Comparison of ENCODE assay signal across 29 cellular contexts in the genomic region with DNA sequence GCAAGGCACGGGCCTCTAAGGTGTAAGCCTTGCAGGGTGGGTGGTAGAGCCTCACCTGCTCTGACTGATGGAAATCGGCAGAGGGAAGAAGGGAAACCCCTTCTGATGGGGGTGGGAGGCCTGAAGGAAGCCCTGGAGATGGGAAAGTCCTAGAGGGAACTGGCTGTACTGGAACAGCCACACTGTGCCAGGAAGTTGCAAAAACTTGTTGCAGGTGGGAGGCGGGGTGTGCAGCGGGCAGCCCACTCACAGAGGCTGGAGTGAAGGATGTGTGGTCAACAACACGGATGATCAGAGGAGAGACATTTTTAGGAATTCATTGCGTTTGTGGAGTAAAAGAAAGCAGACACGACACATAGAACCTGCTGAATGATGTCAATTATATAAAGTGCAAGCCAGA.
A peak's percentile ranks its signal among the peaks of the same experiment; 100 is the strongest.
DNase-seq lines count a peak whose midpoint lies in the region; ATAC-seq and TF ChIP-seq lines count a peak whose summit lies in the region.
"Had no signal": no experiment of that assay in that cellular context is flagged by ENCODE, and none has a peak within 500 bp of the region (broad histone marks: within the 10 kb centered on the region; RNA-seq: fewer than 3 reads in every experiment).

No MANE protein-coding gene starts in this region.

- DNase-seq in PC-3 (no peak), astrocyte of the hippocampus (ENCODE audit: low read depth, low spot score) (peak; percentile 34), fibroblast of mammary gland (ENCODE audit: low read depth) (peak; percentile 95), left lung (no peak)
- no peak for DNase-seq in stimulated activated naive B cell treated with anti-CD40 and anti-IgM and Interleukin-4, amounts not matched to agents 10 μg/mL and 1 μg/mL and 100 μg/mL, for 72 hours
- no peak for DNase-seq in effector memory CD4-positive, alpha-beta T cell
- DNase-seq: activated CD4-positive, alpha-beta T cell treated with anti-CD3 and anti-CD28 coated beads, Interleukin-2, amount 50 U/mL, for 1 hour; activated effector memory CD4-positive, alpha-beta T cell treated with Interleukin-2 at 50 U/mL for 16 hours; activated T-cell treated with anti-CD3 and anti-CD28 coated beads, Interleukin-2, amount 50 U/mL, for 1 hour; cerebellar nuclear complex; COR-L47; HFFc6; left ventricle myocardium inferior; NCI-H1092; NCI-H1694; NCI-H446; NCI-H774; posterior cingulate gyrus; right cardiac atrium; SJCRH30; spleen; stimulated activated CD4-positive, alpha-beta T cell treated with anti-CD3 and anti-CD28 coated beads, Interleukin-2, amount 100 ng/mL, for 24 hours; T1000; uterus had no signal

- no peaks in the 10 kb centered on the region for H3K79me2 ChIP-seq in PC-3 (ENCODE audit: low read length)

- no peaks in the 10 kb centered on the region for H3K36me3 ChIP-seq in PC-3 (ENCODE audit: low read depth, low read length)
- no peaks in the 10 kb centered on the region for H3K36me3 ChIP-seq in effector memory CD4-positive, alpha-beta T cell (ENCODE audit: control insufficient read depth, insufficient read depth, low read length)
- no peaks in the 10 kb centered on the region for H3K36me3 ChIP-seq in left lung
- H3K36me3 ChIP-seq: left ventricle myocardium inferior, neutrophil, SJCRH30, spleen, thoracic aorta, uterus had no signal

- BruUV-seq in PC-3 (replicated peaks; lab: Mats Ljungman, UMichigan), result no TSS peak

- peaks cover 37% of the 10 kb centered on the region for H3K4me1 ChIP-seq in PC-3 (ENCODE audit: insufficient read depth, low read length)
- H3K4me1 ChIP-seq in effector memory CD4-positive, alpha-beta T cell (ENCODE audit: control insufficient read depth, insufficient read depth, low read length, poor library complexity, severe bottlenecking), result no peaks in the 10 kb centered on the region
- no peaks in the 10 kb centered on the region for H3K4me1 ChIP-seq in left lung
- H3K4me1 ChIP-seq: left ventricle myocardium inferior, SJCRH30, spleen, uterus had no signal

- peaks cover 0 to 2% of the 10 kb centered on the region in 2 donors for H3K36me3 Mint-ChIP-seq in stimulated activated naive B cell treated with anti-CD40 and anti-IgM and Interleukin-4, amounts not matched to agents 10 μg/mL and 1 μg/mL and 100 μg/mL, for 72 hours
- H3K36me3 Mint-ChIP-seq: activated naive CD8-positive, alpha-beta T cell had no signal

- no peak for TF ChIP-seq CTCF in PC-3 (conservative IDR thresholded peaks at IDR 0.05; ENCODE audit: low read depth, low read length)
- no peak for TF ChIP-seq CTCF in fibroblast of mammary gland (conservative IDR thresholded peaks at IDR 0.05; ENCODE audit: control insufficient read depth, insufficient read depth, low read depth, low read length)
- no peak for TF ChIP-seq CTCF in left lung (IDR thresholded peaks at IDR 0.05)

- H2AFZ ChIP-seq in PC-3 (ENCODE audit: low read length), result no peak overlapping the region

- no peak overlapping the region; the same call in 1 of the 2 replicates for H3K9ac ChIP-seq in PC-3 (ENCODE audit: low read length)

- H3K4me3 ChIP-seq in PC-3 (ENCODE audit: low read length), result no peak overlapping the region
- no peak overlapping the region for H3K4me3 ChIP-seq in fibroblast of mammary gland (ENCODE audit: control insufficient read depth, low read depth, low read length)
- no peak overlapping the region for H3K4me3 ChIP-seq in effector memory CD4-positive, alpha-beta T cell (ENCODE audit: insufficient read depth, low read depth, low read length, poor library complexity, severe bottlenecking)
- no peak overlapping the region for H3K4me3 ChIP-seq in left lung
- H3K4me3 ChIP-seq: left ventricle myocardium inferior, SJCRH30, spleen, thoracic aorta, uterus had no signal

- peaks cover 41 to 57% of the 10 kb centered on the region in 2 donors for H3K27me3 Mint-ChIP-seq in stimulated activated naive B cell treated with anti-CD40 and anti-IgM and Interleukin-4, amounts not matched to agents 10 μg/mL and 1 μg/mL and 100 μg/mL, for 72 hours

- peak overlapping the region; percentile 20 for H3K27ac Mint-ChIP-seq in stimulated activated naive B cell treated with anti-CD40 and anti-IgM and Interleukin-4, amounts not matched to agents 10 μg/mL and 1 μg/mL and 100 μg/mL, for 72 hours
- H3K27ac Mint-ChIP-seq: activated naive CD8-positive, alpha-beta T cell; HFFc6; stimulated activated naive CD8-positive, alpha-beta T cell treated with anti-CD3 and anti-CD28 coated beads, Interleukin-15, Interleukin-2, amounts not matched to agents 100 ng/mL and 50 ng/mL, for 24 hours had no signal

- peak overlapping the region; percentile 40 for H3K4me2 ChIP-seq in PC-3 (ENCODE audit: low read length)

- no peaks in the 10 kb centered on the region for H3F3A ChIP-seq in PC-3 (ENCODE audit: low read length, unreplicated experiment)

- no peaks in the 10 kb centered on the region for H3K9me3 ChIP-seq in PC-3 (ENCODE audit: low read length)
- no peaks in the 10 kb centered on the region for H3K9me3 ChIP-seq in effector memory CD4-positive, alpha-beta T cell (ENCODE audit: control insufficient read depth, low read length)
- H3K9me3 ChIP-seq in left lung, result no peaks in the 10 kb centered on the region
- H3K9me3 ChIP-seq: left ventricle myocardium inferior, neutrophil, SJCRH30, spleen, thoracic aorta, uterus had no signal

- H3K27ac ChIP-seq in PC-3 (ENCODE audit: low read length), result peak overlapping the region; percentile 63
- H3K27ac ChIP-seq in effector memory CD4-positive, alpha-beta T cell (ENCODE audit: insufficient read depth, low read length, poor library complexity, severe bottlenecking), result no peak overlapping the region
- H3K27ac ChIP-seq in left lung, result no peak overlapping the region
- H3K27ac ChIP-seq: left ventricle myocardium inferior, neutrophil, SJCRH30, spleen, thoracic aorta, uterus had no signal

- H3K4me3 Mint-ChIP-seq in stimulated activated naive B cell treated with anti-CD40 and anti-IgM and Interleukin-4, amounts not matched to agents 10 μg/mL and 1 μg/mL and 100 μg/mL, for 72 hours, result no peak overlapping the region
- H3K4me3 Mint-ChIP-seq: activated naive CD8-positive, alpha-beta T cell; stimulated activated naive CD8-positive, alpha-beta T cell treated with anti-CD3 and anti-CD28 coated beads, Interleukin-15, Interleukin-2, amounts not matched to agents 100 ng/mL and 50 ng/mL, for 24 hours had no signal

- ATAC-seq in PC-3, result no peak
- ATAC-seq in stimulated activated naive B cell treated with anti-CD40 and anti-IgM and Interleukin-4, amounts not matched to agents 10 μg/mL and 1 μg/mL and 100 μg/mL, for 72 hours (replicated peaks), result no peak
- ATAC-seq in GM18502 (IDR thresholded peaks at IDR 0.05; ENCODE audit: poor library complexity, unreplicated experiment), result no peak
- ATAC-seq in left lung, result no peak
- ATAC-seq: right cardiac atrium had no signal

- peaks cover 9 to 11% of the 10 kb centered on the region in 2 donors for H3K4me1 Mint-ChIP-seq in stimulated activated naive B cell treated with anti-CD40 and anti-IgM and Interleukin-4, amounts not matched to agents 10 μg/mL and 1 μg/mL and 100 μg/mL, for 72 hours

- POLR2A ChIA-PET in PC-3 (lab: Charles Lee; ENCODE audit: unreplicated experiment), result no interaction called here

- H4K20me1 ChIP-seq in PC-3 (ENCODE audit: low read length), result no peaks in the 10 kb centered on the region

- no peaks in the 10 kb centered on the region for H3K27me3 ChIP-seq in PC-3 (ENCODE audit: low read length)
- no peaks in the 10 kb centered on the region for H3K27me3 ChIP-seq in effector memory CD4-positive, alpha-beta T cell (replicated peaks; ENCODE audit: control insufficient read depth, insufficient read depth, low read length, poor library complexity, severe bottlenecking)
- H3K27me3 ChIP-seq in left lung, result no peaks in the 10 kb centered on the region
- H3K27me3 ChIP-seq: neutrophil, SJCRH30, uterus had no signal

- H3K9me2 ChIP-seq in PC-3 (replicated peaks; ENCODE audit: low read length), result no peaks in the 10 kb centered on the region

- CTCF ChIA-PET in PC-3 (lab: Charles Lee), result no interaction called here

- H3K9me3 Mint-ChIP-seq in stimulated activated naive B cell treated with anti-CD40 and anti-IgM and Interleukin-4, amounts not matched to agents 10 μg/mL and 1 μg/mL and 100 μg/mL, for 72 hours, result no peaks in the 10 kb centered on the region
- H3K9me3 Mint-ChIP-seq: HFFc6; stimulated activated naive CD8-positive, alpha-beta T cell treated with anti-CD3 and anti-CD28 coated beads, Interleukin-15, Interleukin-2, amounts not matched to agents 100 ng/mL and 50 ng/mL, for 24 hours had no signal

- intact Hi-C loops in PC-3 (cut with micrococcal nuclease) (no loop called here), left lung (cut with DNase I) (no loop called here)

Comparison
In these comparisons a context has a peak if more than half of its experiments do, and no peak if none do; other contexts are left out.
1. DNase-seq: peak in astrocyte of the hippocampus (single experiment) and fibroblast of mammary gland (single experiment); none in PC-3 (single experiment), stimulated activated naive B cell treated with anti-CD40 and anti-IgM and Interleukin-4, amounts not matched to agents 10 μg/mL and 1 μg/mL and 100 μg/mL, for 72 hours (single experiment), effector memory CD4-positive, alpha-beta T cell (0 of 3) and left lung (0 of 2).